In the genomic region with DNA sequence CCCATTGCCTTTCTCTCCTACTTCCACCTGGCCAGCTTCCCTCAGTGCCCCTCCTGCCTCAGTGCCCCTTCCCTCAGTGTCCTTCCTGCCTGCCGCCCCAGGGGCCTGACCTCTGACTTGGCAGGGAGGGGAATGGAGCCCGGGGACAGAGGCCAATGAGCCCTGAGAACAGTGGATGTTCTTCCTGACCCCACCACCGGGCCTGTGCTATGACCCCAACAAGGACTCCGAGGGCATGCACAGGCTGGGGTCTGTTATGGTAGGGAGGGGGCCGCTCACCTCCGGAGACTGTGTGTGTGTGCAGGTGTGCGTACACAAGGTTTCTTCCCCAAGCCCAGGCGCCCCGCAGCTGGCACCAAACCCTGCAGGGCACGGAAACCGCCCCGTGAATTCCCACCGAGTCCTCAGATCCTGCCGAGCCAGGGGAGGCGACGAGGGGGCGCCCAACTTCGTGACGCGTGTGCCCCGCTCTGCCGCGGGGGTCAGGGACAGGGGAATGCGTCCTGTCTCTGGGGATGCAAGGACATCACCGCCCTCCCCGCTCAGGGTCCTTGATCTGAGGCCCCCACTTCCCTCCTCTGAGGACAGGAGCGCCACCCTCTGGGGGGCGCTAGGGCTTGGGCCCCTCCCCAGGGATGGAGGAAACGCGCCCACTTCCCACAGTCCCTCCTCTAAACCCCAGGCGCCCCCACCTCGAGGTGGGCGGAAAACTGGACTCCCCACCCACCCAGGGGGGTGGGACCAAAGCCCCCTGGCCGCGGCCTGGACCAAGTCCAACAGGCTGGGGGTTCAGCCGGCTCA, we compare ENCODE assay signal across 9 cellular contexts. TPM values are rescaled to one million over a fixed set of nuclear protein-coding genes. Genes with fewer than 3 reads are reported as not detected.
DNase-seq lines count a peak whose midpoint lies in the region; ATAC-seq, FAIRE-seq and TF ChIP-seq lines count a peak whose summit lies in the region.
"Had no signal": no experiment of that assay in that cellular context is flagged by ENCODE, and none has a peak within 500 bp of the region (broad histone marks: within the 10 kb centered on the region; RNA-seq: fewer than 3 reads in every experiment).

No MANE protein-coding gene starts in this region.

- no peaks in the 10 kb centered on the region for H3K36me3 ChIP-seq in mesodermal cell (ENCODE audit: control insufficient read depth, insufficient read depth, low read length)

- H3K27ac ChIP-seq in A549 (peak overlapping the region; percentile 33 to 72; a peak in 4 of 6 replicates), mesodermal cell (ENCODE audit: low read depth, low read length, severe bottlenecking) (no peak overlapping the region)

- no peak for TF ChIP-seq RAD21 in A549 (conservative IDR thresholded peaks at IDR 0.05 in 1 of 2, IDR thresholded peaks at IDR 0.05 in 1 of 2)

- DNase-seq in A549 (ENCODE audit: low read depth in 1 of 2, low spot score in 1 of 2) (no peak), GM10266 (ENCODE audit: extremely low spot score) (no peak), choroid plexus epithelial cell (ENCODE audit: low read depth) (no peak), D721Med (ENCODE audit: insufficient read length, low spot score) (no peak)
- no peak for DNase-seq in central memory CD4-positive, alpha-beta T cell

- TF ChIP-seq CTCF in A549 (IDR thresholded peaks at IDR 0.05) = no peak
- peak; percentile 37 for TF ChIP-seq CTCF in GM10266 (IDR thresholded peaks at IDR 0.05; ENCODE audit: control insufficient read depth, insufficient read depth, low read depth, missing control alignments)
- no peak for TF ChIP-seq CTCF in choroid plexus epithelial cell (conservative IDR thresholded peaks at IDR 0.05; ENCODE audit: low read depth, low read length)
- no peak for TF ChIP-seq CTCF in D721Med (IDR thresholded peaks at IDR 0.05; ENCODE audit: insufficient read depth, missing control alignments)

- TF ChIP-seq EP300 in A549 (IDR thresholded peaks at IDR 0.05) = no peak

- peak overlapping the region; percentile 45 for H3K4me3 ChIP-seq in A549
- peak overlapping the region; percentile 37 for H3K4me3 ChIP-seq in choroid plexus epithelial cell (ENCODE audit: low read depth, low read length)
- H3K4me3 ChIP-seq in mesodermal cell (ENCODE audit: extremely low read depth, insufficient read depth, low read length, poor library complexity, severe bottlenecking) = peak overlapping the region; percentile 39

- FAIRE-seq in A549 (lab: Jason Lieb, UNC) (no peak), D721Med (lab: Jason Lieb, UNC) (no peak)

- H3K9me3 ChIP-seq in A549 (no peaks in the 10 kb centered on the region), mesodermal cell (ENCODE audit: control insufficient read depth, low read length) (no peaks in the 10 kb centered on the region)
- H3K9me3 ChIP-seq: body of pancreas had no signal

- CTCF ChIA-PET in A549 (lab: Yijun Ruan, JAX) = interaction anchor here (1.4 kb wide), 2 partner anchors 9 to 300 kb away, joined by 3 to 5 read pairs; no protein-coding TSS in a partner anchor

- peak overlapping the region; percentile 99 for H3K4me2 ChIP-seq in A549

- no peak for ATAC-seq in A549
- no peak for ATAC-seq in HG03139 (IDR thresholded peaks at IDR 0.05; ENCODE audit: unreplicated experiment)
- no peak for ATAC-seq in GM21825 (IDR thresholded peaks at IDR 0.05; ENCODE audit: unreplicated experiment)

- no peak for TF ChIP-seq POLR2A in A549 (IDR thresholded peaks at IDR 0.05; ENCODE audit: low read length)

- 0 out of 3 replicates have a peak, but pooled peaks cover 3% of the 10 kb centered on the region for H3K4me1 ChIP-seq in A549
- H3K4me1 ChIP-seq in mesodermal cell (ENCODE audit: control insufficient read depth, insufficient read depth, low read length, poor library complexity, severe bottlenecking) = peaks cover 12% of the 10 kb centered on the region

- POLR2A ChIA-PET in A549 (lab: Yijun Ruan, JAX) = no interaction called here

- 63% methylated on average over 23 of the region's 36 CpGs for WGBS in A549 (ENCODE audit: missing lambda C conversion rate)
- 32 to 34% methylated on average over 27 to 31 of the region's 36 CpGs for WGBS in mesodermal cell (ENCODE audit: insufficient coverage in 2 of 2), 2 experiments

TF ChIP-seq in A549, 52 proteins besides CTCF, POLR2A, EP300 and RAD21:
- no peak for TF ChIP-seq CBX2 (IDR thresholded peaks at IDR 0.05; ENCODE audit: borderline replicate concordance, low read depth)
- TF ChIP-seq, protein P1, sequence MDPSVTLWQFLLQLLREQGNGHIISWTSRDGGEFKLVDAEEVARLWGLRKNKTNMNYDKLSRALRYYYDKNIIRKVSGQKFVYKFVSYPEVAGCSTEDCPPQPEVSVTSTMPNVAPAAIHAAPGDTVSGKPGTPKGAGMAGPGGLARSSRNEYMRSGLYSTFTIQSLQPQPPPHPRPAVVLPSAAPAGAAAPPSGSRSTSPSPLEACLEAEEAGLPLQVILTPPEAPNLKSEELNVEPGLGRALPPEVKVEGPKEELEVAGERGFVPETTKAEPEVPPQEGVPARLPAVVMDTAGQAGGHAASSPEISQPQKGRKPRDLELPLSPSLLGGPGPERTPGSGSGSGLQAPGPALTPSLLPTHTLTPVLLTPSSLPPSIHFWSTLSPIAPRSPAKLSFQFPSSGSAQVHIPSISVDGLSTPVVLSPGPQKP (IDR thresholded peaks at IDR 0.05; ENCODE audit: low read depth, low read length) = no peak
- TF ChIP-seq HEYL (CRISPR knock-in tag; IDR thresholded peaks at IDR 0.05) = no peak
- TF ChIP-seq RCOR1 (IDR thresholded peaks at IDR 0.05; ENCODE audit: low read depth, low read length) = no peak
- no peak for TF ChIP-seq HOXB13 (CRISPR knock-in tag; IDR thresholded peaks at IDR 0.05; ENCODE audit: low read depth)
- no peak for TF ChIP-seq EHMT2 (IDR thresholded peaks at IDR 0.05; ENCODE audit: low read depth)
- TF ChIP-seq USF2 (IDR thresholded peaks at IDR 0.05) = no peak
- no peak for TF ChIP-seq MYC (IDR thresholded peaks at IDR 0.05; ENCODE audit: borderline replicate concordance, low read length)
- TF ChIP-seq HOXB5 (CRISPR knock-in tag; IDR thresholded peaks at IDR 0.05) = no peak
- TF ChIP-seq RARB (CRISPR knock-in tag; IDR thresholded peaks at IDR 0.05) = no peak
- TF ChIP-seq ZC3H11A (IDR thresholded peaks at IDR 0.05) = no peak
- TF ChIP-seq NPAS2 (CRISPR knock-in tag; IDR thresholded peaks at IDR 0.05; ENCODE audit: borderline replicate concordance) = no peak
- no peak for TF ChIP-seq SMC3 (IDR thresholded peaks at IDR 0.05)
- no peak for TF ChIP-seq POLR2AphosphoS2 (conservative IDR thresholded peaks at IDR 0.05; ENCODE audit: low read length)

RNA-seq across cellular contexts. Expression of gene RAP1GAP, which starts 0.7 kb away (rescaled TPM):
- polyA plus RNA-seq in A549 (2011; rRNA removed) = 16.7 and 21.4 TPM in 2 replicates
- 8.2 and 10.2 TPM in 2 replicates for polyA plus RNA-seq in A549 (2012; cell fraction: cytosol; rRNA removed)
- polyA plus RNA-seq in A549 (2012; cell fraction: nucleus; rRNA removed) = 11.6 and 12.4 TPM in 2 replicates
- polyA plus RNA-seq in A549 (2017; fragmentation: RNase III; extraction: RNeasy Plus Mini Kit Qiagen cat#74134 plus additional on column Dnase treatment) = 4.3 to 5.4 TPM (median 5.1 TPM) in 3 replicates
- 24.1 and 28.7 TPM in 2 replicates for polyA minus RNA-seq in A549 (2011; rRNA and poly(A)+ RNA removed)
- polyA plus RNA-seq in mesodermal cell (2013, experiment 1 of 2) = 4.7 TPM
- polyA plus RNA-seq in mesodermal cell (2013, experiment 2 of 2) = 3.7 TPM
